ENCODE assay signal across 14 cellular contexts in genomic region chr1:228344631-228345072, GRCh38.
DNase-seq lines count a peak whose midpoint lies in the region; FAIRE-seq and TF ChIP-seq lines count a peak whose summit lies in the region.
"Had no signal": no experiment of that assay in that cellular context is flagged by ENCODE, and none has a peak within 500 bp of the region (broad histone marks: within the 10 kb centered on the region; RNA-seq: fewer than 3 reads in every experiment).

No MANE protein-coding gene starts in this region.

- no peaks in the 10 kb centered on the region for H3K36me3 ChIP-seq in WERI-Rb-1
- no peaks in the 10 kb centered on the region for H3K36me3 ChIP-seq in transverse colon
- H3K36me3 ChIP-seq in small intestine (ENCODE audit: control insufficient read depth in 2 of 2, insufficient read depth in 2 of 2, low read length in 2 of 2), result no peaks in the 10 kb centered on the region
- no peaks in the 10 kb centered on the region for H3K36me3 ChIP-seq in mesendoderm (ENCODE audit: control insufficient read depth, insufficient read depth, low read length)

- H3K56ac ChIP-seq in mesendoderm (ENCODE audit: low read length), result no peak overlapping the region

- H3K79me1 ChIP-seq in mesendoderm (ENCODE audit: low read length), result no peaks in the 10 kb centered on the region

- H3K9ac ChIP-seq in mesendoderm (ENCODE audit: low read length), result no peak overlapping the region

- no peak overlapping the region for H3K4ac ChIP-seq in mesendoderm (ENCODE audit: low read depth, low read length)

- no peaks in the 10 kb centered on the region for H3K79me2 ChIP-seq in mesendoderm (ENCODE audit: control insufficient read depth, insufficient read depth, low read length)

- H3K4me3 ChIP-seq in WERI-Rb-1 (ENCODE audit: low read depth, low read length), result no peak overlapping the region
- no peak overlapping the region for H3K4me3 ChIP-seq in transverse colon
- no peak overlapping the region for H3K4me3 ChIP-seq in small intestine (ENCODE audit: low read depth in 1 of 2, low read length in 2 of 2)
- H3K4me3 ChIP-seq in mesendoderm (ENCODE audit: low read length), result no peak overlapping the region

- H2BK5ac ChIP-seq in mesendoderm (ENCODE audit: low read length), result no peak overlapping the region

- DNase-seq in activated effector memory CD4-positive, alpha-beta T cell treated with anti-CD3 and anti-CD28 coated beads, Interleukin-2, amount 50 U/mL, for 16 hours, result peak; percentile 45
- DNase-seq in activated effector memory CD4-positive, alpha-beta T cell treated with Interleukin-2 at 50 U/mL for 16 hours, result no peak
- peak; percentile 1 for DNase-seq in WERI-Rb-1
- peak; percentile 4 for DNase-seq in kidney glomerular epithelial cell (lab: John Stamatoyannopoulos, UW)
- peak; percentile 1 for DNase-seq in transverse colon
- DNase-seq in small intestine, result no peak
- DNase-seq in NCI-H1048 (lab: John Stamatoyannopoulos, UW), result no peak
- no peak for DNase-seq in mesendoderm
- DNase-seq: activated CD8-positive, alpha-beta memory T cell treated with anti-CD3 and anti-CD28 coated beads for 24 hours; activated naive CD4-positive, alpha-beta T cell treated with anti-CD3 and anti-CD28 coated beads, Interleukin-2, amount 10 ng/mL, durations not matched to agents 7 days and 5 days; immature natural killer cell; NCI-H2227 treated with DMSO at 0.1 percent for 48 hours had no signal

- no peak overlapping the region for H4K5ac ChIP-seq in mesendoderm (ENCODE audit: low read length)

- no peak overlapping the region for H4K8ac ChIP-seq in mesendoderm (ENCODE audit: low read depth, low read length)

- H3K9me3 ChIP-seq in WERI-Rb-1 (ENCODE audit: severe bottlenecking), result no peaks in the 10 kb centered on the region
- H3K9me3 ChIP-seq in transverse colon, result no peaks in the 10 kb centered on the region
- no peaks in the 10 kb centered on the region for H3K9me3 ChIP-seq in small intestine (ENCODE audit: control insufficient read depth, low read depth)

- TF ChIP-seq EP300 in transverse colon (IDR thresholded peaks at IDR 0.05; ENCODE audit: low read depth), result no peak

- no peak overlapping the region for H2BK120ac ChIP-seq in mesendoderm (ENCODE audit: low read depth, low read length)

- H3K27ac ChIP-seq in WERI-Rb-1 (no peak overlapping the region), transverse colon (no peak overlapping the region), small intestine (ENCODE audit: low read depth in 1 of 2, low read length in 1 of 2) (no peak overlapping the region), mesendoderm (ENCODE audit: low read depth, low read length) (no peak overlapping the region)

- FAIRE-seq in small intestine (lab: Jason Lieb, UNC), result no peak
- FAIRE-seq: frontal cortex, GM19239 had no signal

- no peak overlapping the region for H2BK15ac ChIP-seq in mesendoderm (replicated peaks; ENCODE audit: low read depth)

- in situ Hi-C loops in transverse colon (cut with MboI; ENCODE audit: low pct_ligation_motif_present in 1 of 4, low pct_unique_long_range_greater_than_20kb in 1 of 4, low sequenced_read_pairs in 3 of 4), result no loop called here

- TF ChIP-seq POLR2A in transverse colon (IDR thresholded peaks at IDR 0.05), result no peak

- H3K23ac ChIP-seq in mesendoderm (ENCODE audit: low read length), result no peak overlapping the region

- TF ChIP-seq CTCF in WERI-Rb-1 (IDR thresholded peaks at IDR 0.05; ENCODE audit: low read depth, low read length) (no peak), transverse colon (IDR thresholded peaks at IDR 0.05) (no peak)

- no peak overlapping the region for H3K4me2 ChIP-seq in mesendoderm (ENCODE audit: low read length)

- H3K27me3 ChIP-seq in WERI-Rb-1 (ENCODE audit: insufficient read depth, low read depth, severe bottlenecking), result no peaks in the 10 kb centered on the region
- H3K27me3 ChIP-seq in transverse colon, result no peaks in the 10 kb centered on the region
- H3K27me3 ChIP-seq in small intestine (ENCODE audit: control insufficient read depth in 2 of 2, insufficient read depth in 2 of 2, low read length in 2 of 2), result no peaks in the 10 kb centered on the region
- H3K27me3 ChIP-seq in mesendoderm (ENCODE audit: insufficient read depth, low read length, poor library complexity), result no peaks in the 10 kb centered on the region

- no peak overlapping the region for H3K18ac ChIP-seq in mesendoderm (ENCODE audit: low read length)

- WGBS in transverse colon (ENCODE audit: low coverage in 1 of 2), 2 donors, result 87% methylated on average over 5 of the region's 5 CpGs; no CpG with 5 or more reads in 1 of the 2 donors
- WGBS in small intestine, 3 donors, result 90 to 92% (median 91%) methylated on average over 5 of the region's 5 CpGs
- WGBS in mesendoderm (ENCODE audit: extremely low coverage, insufficient coverage, low lambda C conversion rate), result no CpG with 5 or more reads among the region's 5 CpGs

- intact Hi-C loops in transverse colon (cut with DNase I; ENCODE audit: low total_unique reads), result no loop called here

- no peaks in the 10 kb centered on the region for H3K4me1 ChIP-seq in transverse colon
- no peaks in the 10 kb centered on the region for H3K4me1 ChIP-seq in small intestine (ENCODE audit: control insufficient read depth in 2 of 2, insufficient read depth in 1 of 2, low read depth in 1 of 2, low read length in 1 of 2)
- no peaks in the 10 kb centered on the region for H3K4me1 ChIP-seq in mesendoderm (ENCODE audit: control insufficient read depth, low read depth, low read length)

- no peak overlapping the region for H2AK5ac ChIP-seq in mesendoderm (ENCODE audit: low read length)

Comparison
In these comparisons a context has a peak if more than half of its experiments do, and no peak if none do; other contexts are left out.
1. DNase-seq: peak in activated effector memory CD4-positive, alpha-beta T cell treated with anti-CD3 and anti-CD28 coated beads, Interleukin-2, amount 50 U/mL, for 16 hours (single experiment), WERI-Rb-1 (single experiment), kidney glomerular epithelial cell (single experiment) and transverse colon (single experiment); none in activated effector memory CD4-positive, alpha-beta T cell treated with Interleukin-2 at 50 U/mL for 16 hours (single experiment), small intestine (single experiment), NCI-H1048 (single experiment) and mesendoderm (single experiment).